ENCODE assay signal across 17 cellular contexts in genomic region chr20:33976959-33977358, GRCh38. TPM values are rescaled to one million over a fixed set of nuclear protein-coding genes. Genes with fewer than 3 reads are reported as not detected.
DNase-seq lines count a peak whose midpoint lies in the region; ATAC-seq, FAIRE-seq and TF ChIP-seq lines count a peak whose summit lies in the region.
"Had no signal": no experiment of that assay in that cellular context is flagged by ENCODE, and none has a peak within 500 bp of the region (broad histone marks: within the 10 kb centered on the region; RNA-seq: fewer than 3 reads in every experiment).

No MANE protein-coding gene starts in this region.

- no peak for DNase-seq in WTC11 (ENCODE audit: low spot score)
- DNase-seq in frontal cortex (ENCODE audit: low spot score in 2 of 2), result no peak
- no peak for DNase-seq in T1000 (lab: John Stamatoyannopoulos, UW)
- no peak for DNase-seq in NCI-H1694 (lab: John Stamatoyannopoulos, UW)
- DNase-seq: 8988T; C1 segment of cervical spinal cord; CD8-positive, alpha-beta T cell; DMS153; DND-41; GDM1; H9 had no signal

- H3K27me3 Mint-ChIP-seq in WTC11 (ENCODE audit: low read depth), result no peaks in the 10 kb centered on the region; the same call in 1 of the 2 replicates

- H3K4me1 Mint-ChIP-seq in WTC11, result no peaks in the 10 kb centered on the region
- H3K4me1 Mint-ChIP-seq: GM23338 had no signal

- peaks cover 9% of the 10 kb centered on the region for H3K9me3 Mint-ChIP-seq in WTC11
- H3K9me3 Mint-ChIP-seq: GM23338 had no signal

- CTCF ChIA-PET in WTC11 (lab: Charles Lee), result no interaction called here

- POLR2A ChIA-PET in WTC11 (lab: Charles Lee), result no interaction called here

- no peak overlapping the region for H3K4me3 Mint-ChIP-seq in WTC11
- H3K4me3 Mint-ChIP-seq: CD8-positive, alpha-beta T cell; GM23338; H9 had no signal

- no peak for ATAC-seq in WTC11
- no peak for ATAC-seq in GM21423 (IDR thresholded peaks at IDR 0.05; ENCODE audit: unreplicated experiment)
- ATAC-seq: CD8-positive, alpha-beta T cell; GM12878; GM23338; HCT116 had no signal

- no peak for TF ChIP-seq CTCF in WTC11 (IDR thresholded peaks at IDR 0.05)

- H3K27ac Mint-ChIP-seq in WTC11, result no peak overlapping the region
- H3K27ac Mint-ChIP-seq: CD8-positive, alpha-beta T cell; GM23338; H9 had no signal

- FAIRE-seq in G401.6 (lab: Jason Lieb, UNC) (peak; percentile 88), frontal cortex (lab: Jason Lieb, UNC) (peak; percentile 90)
- FAIRE-seq: GM12878, GM19239 had no signal

- no peaks in the 10 kb centered on the region for H3K36me3 Mint-ChIP-seq in WTC11
- H3K36me3 Mint-ChIP-seq: CD8-positive, alpha-beta T cell had no signal

TF ChIP-seq in WTC11, 78 proteins besides CTCF, POLR2A, EP300 and RAD21:
- TF ChIP-seq MXD4 (CRISPR knock-in tag; IDR thresholded peaks at IDR 0.05; ENCODE audit: borderline replicate concordance) (no peak), TCF7 (CRISPR knock-in tag; IDR thresholded peaks at IDR 0.05; ENCODE audit: low read depth) (no peak), ZNF232 (CRISPR knock-in tag; IDR thresholded peaks at IDR 0.05) (no peak), HMGA2 (CRISPR knock-in tag; IDR thresholded peaks at IDR 0.05) (peak; percentile 95), ZNF423 (CRISPR knock-in tag; IDR thresholded peaks at IDR 0.05) (no peak)

RNA-seq across cellular contexts. Expression of gene RALY, which starts 16.8 kb away (rescaled TPM):
- total RNA-seq in WTC11 (2021) (157 to 164 TPM (median 157 TPM) in 3 replicates), frontal cortex (48.5 TPM)
